Comparison of ENCODE assay signal across 9 cellular contexts in the genomic region with DNA sequence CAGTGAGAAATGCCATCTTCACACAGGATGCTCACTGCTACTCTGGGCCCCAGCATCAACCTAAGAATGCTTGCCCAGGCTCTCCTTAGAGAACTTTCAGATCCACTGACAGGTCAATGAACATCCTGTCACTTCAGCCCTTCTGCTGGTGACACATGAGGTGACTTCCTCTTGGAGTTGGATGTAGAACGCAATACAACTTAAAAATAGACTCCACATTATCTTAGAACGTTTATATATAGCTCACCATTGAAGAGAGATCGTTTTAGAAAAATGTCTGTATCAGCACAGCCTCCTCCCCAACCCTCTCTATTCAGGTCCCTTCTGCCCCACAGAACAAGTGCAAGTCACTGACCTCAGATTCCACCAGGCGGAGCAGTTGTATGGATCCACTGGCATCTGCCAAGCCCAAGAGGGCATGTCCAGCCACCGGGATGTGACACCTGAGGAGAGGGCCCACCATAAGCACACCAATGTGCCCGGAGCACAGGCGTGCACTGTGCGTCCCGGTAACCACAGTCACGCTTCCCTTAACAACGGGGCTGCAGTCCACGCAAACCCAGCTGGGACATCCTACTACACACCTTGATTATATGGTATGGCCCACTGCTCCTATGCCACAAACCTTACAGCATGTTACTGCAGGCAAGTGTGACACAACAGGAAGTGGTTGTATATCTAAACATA. TPM values are rescaled to one million over a fixed set of nuclear protein-coding genes. Genes with fewer than 3 reads are reported as not detected.
DNase-seq lines count a peak whose midpoint lies in the region; ATAC-seq and TF ChIP-seq lines count a peak whose summit lies in the region.
"Had no signal": no experiment of that assay in that cellular context is flagged by ENCODE, and none has a peak within 500 bp of the region (broad histone marks: within the 10 kb centered on the region; RNA-seq: fewer than 3 reads in every experiment).

No MANE protein-coding gene starts in this region.

- ATAC-seq in natural killer cell, result no peak
- ATAC-seq in HG03442 (IDR thresholded peaks at IDR 0.05; ENCODE audit: unreplicated experiment), result no peak

- H3K4me1 Mint-ChIP-seq in brain (peaks cover 48% of the 10 kb centered on the region), natural killer cell (peaks cover 26 to 28% of the 10 kb centered on the region in 2 donors)

- H3K4me3 Mint-ChIP-seq in brain, result peak overlapping the region; percentile 45 to 91 (median 72)
- H3K4me3 Mint-ChIP-seq in natural killer cell, result peak overlapping the region; percentile 49

- TF ChIP-seq CTCF in GM12864 (IDR thresholded peaks at IDR 0.05; ENCODE audit: low read depth, low read length, missing control alignments), result peak; percentile 10
- TF ChIP-seq CTCF in brain (conservative IDR thresholded peaks at IDR 0.05), result no peak
- no peak for TF ChIP-seq CTCF in natural killer cell (IDR thresholded peaks at IDR 0.05)

- H3K9me3 Mint-ChIP-seq in brain, result no peaks in the 10 kb centered on the region
- H3K9me3 Mint-ChIP-seq in natural killer cell, result no peaks in the 10 kb centered on the region

- H3K27ac Mint-ChIP-seq in brain (peak overlapping the region in 3 of 5 experiments; percentile 11 to 79 (median 24)), natural killer cell (peak overlapping the region in 1 of 2 donors; percentile 59)

- no peak for DNase-seq in GM12864 (ENCODE audit: low read depth)
- peak; percentile 40 to 78 for DNase-seq in NOMO-1 (lab: John Stamatoyannopoulos, UW; ENCODE audit: unreplicated experiment in 2 of 2)
- DNase-seq in natural killer cell, result no peak
- no peak for DNase-seq in dermis blood vessel endothelial cell
- no peak for DNase-seq in GOT3 (lab: John Stamatoyannopoulos, UW)
- DNase-seq in anterior cingulate cortex (lab: John Stamatoyannopoulos, UW), result no peak
- DNase-seq: NCI-H446 treated with DMSO at 0.1 percent for 48 hours had no signal

- H3K36me3 Mint-ChIP-seq in brain, result peaks cover 41% of the 10 kb centered on the region
- H3K36me3 Mint-ChIP-seq in natural killer cell, result peaks cover 10% of the 10 kb centered on the region

- no peak overlapping the region for H3K4me3 ChIP-seq in GM12864 (ENCODE audit: low read depth, low read length)

- intact Hi-C loops in natural killer cell (cut with micrococcal nuclease), result no loop called here

- H3K27me3 Mint-ChIP-seq in brain, result peaks cover 4% of the 10 kb centered on the region
- H3K27me3 Mint-ChIP-seq in natural killer cell (ENCODE audit: low read depth in 2 of 2), result no peaks in the 10 kb centered on the region

RNA-seq across cellular contexts. Expression of a gene that starts 2.9 kb away (rescaled TPM):
- polyA plus RNA-seq in brain (ENCODE audit: insufficient read depth, low read depth, low replicate concordance), result 19.4 TPM
- total RNA-seq in natural killer cell (10 to 100 TPM; 39.5 to 51.0 (median 48.5) TPM), dermis blood vessel endothelial cell (30.8 and 31.1 TPM in 2 replicates)

RNA-seq across cellular contexts. Expression of a gene that starts 14.4 kb away (rescaled TPM):
- 41.3 TPM for polyA plus RNA-seq in brain (ENCODE audit: insufficient read depth, low read depth, low replicate concordance)
- total RNA-seq in natural killer cell (10 to 100 TPM in 2 of 3 donors, 1 to 10 TPM in 1; 6.5 to 18.8 (median 16.3) TPM), dermis blood vessel endothelial cell (16.8 and 18.4 TPM in 2 replicates)

RNA-seq across cellular contexts. Expression of a gene that starts 24.2 kb away (rescaled TPM):
- 87.2 TPM for polyA plus RNA-seq in brain (ENCODE audit: insufficient read depth, low read depth, low replicate concordance)
- 10 to 100 TPM; 11.5 to 17.9 (median 16.8) TPM for total RNA-seq in natural killer cell
- total RNA-seq in dermis blood vessel endothelial cell, result 32.5 and 58.2 TPM in 2 replicates

RNA-seq across cellular contexts. Expression of a gene that starts 25.7 kb away (rescaled TPM):
- 4.3 TPM for polyA plus RNA-seq in brain (ENCODE audit: insufficient read depth, low read depth, low replicate concordance)
- 1 to 10 TPM; 4.3 to 6.4 (median 4.9) TPM for total RNA-seq in natural killer cell
- total RNA-seq in dermis blood vessel endothelial cell, result 0.42 and 1.7 TPM in 2 replicates

RNA-seq across cellular contexts. Expression of a gene that starts 29.6 kb away (rescaled TPM):
- 43.8 TPM for polyA plus RNA-seq in brain (ENCODE audit: insufficient read depth, low read depth, low replicate concordance)
- total RNA-seq in natural killer cell, result 100 to 1,000 TPM in 1 of 3 donors, 10 to 100 TPM in 2; 80.7 to 105 (median 92.9) TPM
- 34.2 and 43.1 TPM in 2 replicates for total RNA-seq in dermis blood vessel endothelial cell

Comparison
In these comparisons a context has a peak if more than half of its experiments do, and no peak if none do; other contexts are left out.
1. DNase-seq: peak in NOMO-1 (2 of 2); none in GM12864 (single experiment), natural killer cell (single experiment), dermis blood vessel endothelial cell (single experiment), GOT3 (single experiment) and anterior cingulate cortex (0 of 58).